Comparison of ENCODE assay signal across 34 cellular contexts in the genomic region with DNA sequence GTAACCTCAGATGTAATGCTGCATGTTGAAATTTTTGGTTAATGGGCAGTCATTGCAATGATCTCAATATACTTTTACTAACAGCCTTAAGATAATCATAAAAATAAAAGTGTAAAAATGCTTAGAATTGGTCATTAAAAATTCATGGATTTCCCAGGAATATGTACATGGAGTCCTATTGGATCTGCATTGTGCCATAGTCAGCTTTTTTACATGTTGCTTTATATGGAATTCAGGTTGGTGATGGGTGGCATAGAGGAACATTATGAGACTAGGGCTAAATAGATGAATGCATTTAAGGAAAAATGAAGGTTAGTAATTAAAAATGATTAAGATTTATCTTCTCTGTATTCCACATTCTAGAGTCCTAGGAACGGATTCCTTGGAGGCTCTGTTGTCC.
"Had no signal": no experiment of that assay in that cellular context is flagged by ENCODE, and none has a peak within 500 bp of the region (broad histone marks: within the 10 kb centered on the region; RNA-seq: fewer than 3 reads in every experiment).

No MANE protein-coding gene starts in this region.

- H3K9me3 ChIP-seq: ascending aorta, colonic mucosa had no signal

- FAIRE-seq: bronchial epithelial cell, TTC549 had no signal

- DNase-seq: activated CD4-positive, alpha-beta memory T cell treated with anti-CD3 and anti-CD28 coated beads, Interleukin-2, amount 10 ng/mL, durations not matched to agents 7 days and 5 days; activated CD4-positive, alpha-beta T cell treated with anti-CD3 and anti-CD28 coated beads for 1 hour; activated CD4-positive, alpha-beta T cell treated with anti-CD3 and anti-CD28 coated beads for 36 hours; activated CD4-positive, alpha-beta T cell treated with anti-CD3 and anti-CD28 coated beads for 48 hours; activated CD4-positive, alpha-beta T cell treated with anti-CD3 and anti-CD28 coated beads, Interleukin-2, amount 10 ng/mL, durations not matched to agents 7 days and 5 days; activated CD4-positive, alpha-beta T cell treated with anti-CD3 and anti-CD28 coated beads, Interleukin-2, amount 50 U/mL, for 48 hours; activated CD4-positive, CD25-positive, alpha-beta regulatory T cell; activated CD8-positive, alpha-beta memory T cell treated with anti-CD3 and anti-CD28 coated beads, Interleukin-2, amount 50 U/mL, for 4 hours; activated CD8-positive, alpha-beta T cell treated with anti-CD3 and anti-CD28 coated beads, Interleukin-2, amount 10 ng/mL, durations not matched to agents 7 days and 5 days; activated effector memory CD4-positive, alpha-beta T cell treated with anti-CD3 and anti-CD28 coated beads, Interleukin-2, amount 50 U/mL, for 16 hours; activated gamma-delta T cell treated with Interleukin-2 at 50 U/mL for 16 hours; activated naive CD4-positive, alpha-beta T cell; activated naive CD4-positive, alpha-beta T cell treated with anti-CD3 and anti-CD28 coated beads for 36 hours; activated naive CD8-positive, alpha-beta T cell treated with anti-CD3 and anti-CD28 coated beads, Interleukin-2, amount 10 ng/mL, durations not matched to agents 7 days and 5 days; activated naive CD8-positive, alpha-beta T cell treated with anti-CD3 and anti-CD28 coated beads, Interleukin-2, amount 50 U/mL, for 24 hours; activated T-cell treated with anti-CD3 and anti-CD28 coated beads for 4 hours; activated T-cell treated with anti-CD3 and anti-CD28 coated beads, Interleukin-2, amount 50 U/mL, for 1 hour; activated T-cell treated with anti-CD3 and anti-CD28 coated beads, Interleukin-2, amount 50 U/mL, for 4 hours; activated T-cell treated with anti-CD3 and anti-CD28 coated beads, Interleukin-2, amount 50 U/mL, for 72 hours; amygdala; anterior cingulate cortex; caudate nucleus; cerebellar nuclear complex; colonic mucosa; T-helper 2 cell; T-helper 9 cell; WERI-Rb-1 had no signal

- H3K4me3 ChIP-seq: ascending aorta, cardiac muscle cell, colonic mucosa had no signal

- ATAC-seq: activated CD4-positive, alpha-beta T cell treated with anti-CD3 and anti-CD28 coated beads for 36 hours; activated CD4-positive, CD25-positive, alpha-beta regulatory T cell treated with anti-CD3 and anti-CD28 coated beads, Interleukin-2, amount 50 U/mL, for 24 hours; activated CD8-positive, alpha-beta T cell treated with anti-CD3 and anti-CD28 coated beads, Interleukin-2, amount 10 ng/mL, durations not matched to agents 7 days and 5 days; activated naive CD8-positive, alpha-beta T cell treated with anti-CD3 and anti-CD28 coated beads, Interleukin-2, amount 50 U/mL, for 24 hours; activated T-cell treated with anti-CD3 and anti-CD28 coated beads, Interleukin-2, amount 50 U/mL, for 4 hours; activated T-cell treated with anti-CD3 and anti-CD28 coated beads, Interleukin-2, amount 50 U/mL, for 72 hours; activated T-helper 17 cell treated with anti-CD3 and anti-CD28 coated beads, Interleukin-2, amount 50 U/mL, for 72 hours; WTC11 had no signal

- H3K4me1 ChIP-seq: ascending aorta, colonic mucosa had no signal

- H3K36me3 ChIP-seq: ascending aorta, cardiac muscle cell, colonic mucosa, WERI-Rb-1 had no signal

- H3K27me3 ChIP-seq: ascending aorta, cardiac muscle cell, colonic mucosa had no signal

- H3K27ac ChIP-seq: ascending aorta, cardiac muscle cell, colonic mucosa, WERI-Rb-1 had no signal
